Comparison of ENCODE assay signal across 31 cellular contexts in genomic region chr6:70222350-70222749, GRCh38.
"Had no signal": no experiment of that assay in that cellular context is flagged by ENCODE, and none has a peak within 500 bp of the region (broad histone marks: within the 10 kb centered on the region; RNA-seq: fewer than 3 reads in every experiment).

No MANE protein-coding gene starts in this region.

- H3K4me3 Mint-ChIP-seq: activated CD4-positive, alpha-beta memory T cell treated with anti-CD3 and anti-CD28 coated beads for 36 hours; activated CD4-positive, alpha-beta T cell treated with anti-CD3 and anti-CD28 coated beads, Interleukin-2, amount 10 ng/mL, durations not matched to agents 24 days and 14 days; activated naive CD4-positive, alpha-beta T cell treated with anti-CD3 and anti-CD28 coated beads, Interleukin-2, amount 10 ng/mL, durations not matched to agents 7 days and 5 days; activated naive CD8-positive, alpha-beta T cell treated with anti-CD3 and anti-CD28 coated beads, Interleukin-2, amount 10 ng/mL, durations not matched to agents 7 days and 5 days; activated T-cell treated with anti-CD3 and anti-CD28 coated beads, Interleukin-2, amount 50 U/mL, for 24 hours; immature natural killer cell; mesothelial cell of epicardium; naive thymus-derived CD8-positive, alpha-beta T cell; neural crest cell; stimulated activated naive B cell treated with anti-CD40 and anti-IgM and Interleukin-4, amounts not matched to agents 10 μg/mL and 1 μg/mL and 100 μg/mL, for 72 hours had no signal

- H3K36me3 Mint-ChIP-seq: activated CD4-positive, alpha-beta memory T cell treated with anti-CD3 and anti-CD28 coated beads for 36 hours; activated naive CD4-positive, alpha-beta T cell treated with anti-CD3 and anti-CD28 coated beads, Interleukin-2, amount 10 ng/mL, durations not matched to agents 7 days and 5 days; activated naive CD8-positive, alpha-beta T cell treated with anti-CD3 and anti-CD28 coated beads, Interleukin-2, amount 10 ng/mL, durations not matched to agents 7 days and 5 days; immature natural killer cell; mesothelial cell of epicardium; naive thymus-derived CD8-positive, alpha-beta T cell; stimulated activated naive B cell treated with anti-CD40 and anti-IgM and Interleukin-4, amounts not matched to agents 10 μg/mL and 1 μg/mL and 100 μg/mL, for 72 hours had no signal

- H3K4me3 ChIP-seq: pancreas, psoas muscle, smooth muscle cell, stomach, thyroid gland, upper lobe of left lung had no signal

- H3K9me3 ChIP-seq: pancreas, psoas muscle, stomach, thyroid gland, upper lobe of left lung had no signal

- H3K4me1 ChIP-seq: psoas muscle, thyroid gland, upper lobe of left lung had no signal

- H3K27ac Mint-ChIP-seq: activated CD4-positive, alpha-beta memory T cell treated with anti-CD3 and anti-CD28 coated beads for 36 hours; activated CD4-positive, alpha-beta T cell treated with anti-CD3 and anti-CD28 coated beads, Interleukin-2, amount 10 ng/mL, durations not matched to agents 24 days and 14 days; activated naive CD4-positive, alpha-beta T cell treated with anti-CD3 and anti-CD28 coated beads, Interleukin-2, amount 10 ng/mL, durations not matched to agents 7 days and 5 days; activated naive CD8-positive, alpha-beta T cell treated with anti-CD3 and anti-CD28 coated beads, Interleukin-2, amount 10 ng/mL, durations not matched to agents 7 days and 5 days; activated T-cell treated with anti-CD3 and anti-CD28 coated beads, Interleukin-2, amount 50 U/mL, for 24 hours; immature natural killer cell; mesothelial cell of epicardium; naive thymus-derived CD8-positive, alpha-beta T cell; stimulated activated naive B cell treated with anti-CD40 and anti-IgM and Interleukin-4, amounts not matched to agents 10 μg/mL and 1 μg/mL and 100 μg/mL, for 72 hours had no signal

- H3K36me3 ChIP-seq: brain microvascular endothelial cell, pancreas, stomach, thyroid gland, upper lobe of left lung had no signal

- H3K4me2 ChIP-seq: smooth muscle cell had no signal

- H3K27ac ChIP-seq: brain microvascular endothelial cell, psoas muscle, stomach, thyroid gland, upper lobe of left lung had no signal

- ATAC-seq: esophagus mucosa; naive thymus-derived CD8-positive, alpha-beta T cell; psoas muscle had no signal

- H3K9me3 Mint-ChIP-seq: activated CD4-positive, alpha-beta memory T cell treated with anti-CD3 and anti-CD28 coated beads for 36 hours; activated CD4-positive, alpha-beta T cell treated with anti-CD3 and anti-CD28 coated beads, Interleukin-2, amount 10 ng/mL, durations not matched to agents 24 days and 14 days; activated naive CD4-positive, alpha-beta T cell treated with anti-CD3 and anti-CD28 coated beads, Interleukin-2, amount 10 ng/mL, durations not matched to agents 7 days and 5 days; activated naive CD8-positive, alpha-beta T cell treated with anti-CD3 and anti-CD28 coated beads, Interleukin-2, amount 10 ng/mL, durations not matched to agents 7 days and 5 days; activated T-cell treated with anti-CD3 and anti-CD28 coated beads, Interleukin-2, amount 50 U/mL, for 24 hours; immature natural killer cell; mesothelial cell of epicardium; naive thymus-derived CD8-positive, alpha-beta T cell; neural crest cell; stimulated activated naive B cell treated with anti-CD40 and anti-IgM and Interleukin-4, amounts not matched to agents 10 μg/mL and 1 μg/mL and 100 μg/mL, for 72 hours had no signal

- H3K27me3 ChIP-seq: brain microvascular endothelial cell, pancreas, stomach, thyroid gland, upper lobe of left lung had no signal

- H3K4me1 Mint-ChIP-seq: activated CD4-positive, alpha-beta T cell treated with anti-CD3 and anti-CD28 coated beads, Interleukin-2, amount 10 ng/mL, durations not matched to agents 24 days and 14 days; activated naive CD4-positive, alpha-beta T cell treated with anti-CD3 and anti-CD28 coated beads, Interleukin-2, amount 10 ng/mL, durations not matched to agents 7 days and 5 days; activated naive CD8-positive, alpha-beta T cell treated with anti-CD3 and anti-CD28 coated beads, Interleukin-2, amount 10 ng/mL, durations not matched to agents 7 days and 5 days; immature natural killer cell; naive thymus-derived CD8-positive, alpha-beta T cell had no signal

- DNase-seq: activated CD4-positive, alpha-beta memory T cell treated with anti-CD3 and anti-CD28 coated beads for 36 hours; activated CD4-positive, alpha-beta T cell treated with anti-CD3 and anti-CD28 coated beads, Interleukin-2, amount 10 ng/mL, durations not matched to agents 24 days and 14 days; activated CD4-positive, CD25-positive, alpha-beta regulatory T cell treated with anti-CD3 and anti-CD28 coated beads, Interleukin-2, amount 50 U/mL, for 72 hours; activated CD8-positive, alpha-beta memory T cell treated with anti-CD3 and anti-CD28 coated beads, Interleukin-2, amount 50 U/mL, for 4 hours; activated gamma-delta T cell; activated naive CD4-positive, alpha-beta T cell treated with anti-CD3 and anti-CD28 coated beads, Interleukin-2, amount 10 ng/mL, durations not matched to agents 7 days and 5 days; activated naive CD8-positive, alpha-beta T cell treated with anti-CD3 and anti-CD28 coated beads, Interleukin-2, amount 10 ng/mL, durations not matched to agents 7 days and 5 days; activated T-cell treated with anti-CD3 and anti-CD28 coated beads, Interleukin-2, amount 50 U/mL, for 24 hours; amniotic stem cell; brain microvascular endothelial cell; foreskin fibroblast; head of caudate nucleus; hypothalamus; immature natural killer cell; kidney; naive thymus-derived CD8-positive, alpha-beta T cell; nucleus accumbens; pancreas; psoas muscle; stimulated activated CD4-positive, alpha-beta T cell treated with anti-CD3 and anti-CD28 coated beads, Interleukin-1b, Interleukin-23, amount 100 ng/mL, for 48 hours; stimulated activated CD4-positive, alpha-beta T cell treated with anti-CD3 and anti-CD28 coated beads, Interleukin-4, amount 100 ng/mL, for 4 hours; stimulated activated CD8-positive, alpha-beta memory T cell treated with anti-CD3 and anti-CD28 coated beads, Interleukin-4, amount 100 ng/mL, for 48 hours; stimulated activated naive B cell treated with anti-CD40 and anti-IgM and Interleukin-4, amounts not matched to agents 10 μg/mL and 1 μg/mL and 100 μg/mL, for 72 hours; stomach; T1000; thyroid gland; upper lobe of left lung had no signal
